29 cellular contexts compared by ENCODE assay signal in genomic region chr1:22260860-22261432, GRCh38.
"Had no signal": no experiment of that assay in that cellular context is flagged by ENCODE, and none has a peak within 500 bp of the region (broad histone marks: within the 10 kb centered on the region; RNA-seq: fewer than 3 reads in every experiment).

No MANE protein-coding gene starts in this region.

- H3K27ac Mint-ChIP-seq: activated naive CD4-positive, alpha-beta T cell treated with anti-CD3 and anti-CD28 coated beads for 36 hours; activated naive CD8-positive, alpha-beta T cell treated with anti-CD3 and anti-CD28 coated beads for 36 hours; activated T-cell treated with anti-CD3 and anti-CD28 coated beads, Interleukin-2, amount 50 U/mL, for 72 hours; stimulated activated memory B cell treated with anti-CD40 and anti-IgM and Interleukin-4, amounts not matched to agents 10 μg/mL and 1 μg/mL and 100 μg/mL, for 72 hours; T-cell had no signal

- H3K4me3 Mint-ChIP-seq: activated naive CD4-positive, alpha-beta T cell treated with anti-CD3 and anti-CD28 coated beads for 36 hours; activated naive CD8-positive, alpha-beta T cell treated with anti-CD3 and anti-CD28 coated beads for 36 hours; activated T-cell treated with anti-CD3 and anti-CD28 coated beads, Interleukin-2, amount 50 U/mL, for 72 hours; nephron; stimulated activated memory B cell treated with anti-CD40 and anti-IgM and Interleukin-4, amounts not matched to agents 10 μg/mL and 1 μg/mL and 100 μg/mL, for 72 hours; T-cell had no signal

- ATAC-seq: activated T-cell treated with anti-CD3 and anti-CD28 coated beads, Interleukin-2, amount 50 U/mL, for 72 hours; stimulated activated memory B cell treated with anti-CD40 and anti-IgM and Interleukin-4, amounts not matched to agents 10 μg/mL and 1 μg/mL and 100 μg/mL, for 72 hours; T-cell; upper lobe of right lung had no signal

- H3K9me3 Mint-ChIP-seq: activated naive CD4-positive, alpha-beta T cell treated with anti-CD3 and anti-CD28 coated beads for 36 hours; activated naive CD8-positive, alpha-beta T cell treated with anti-CD3 and anti-CD28 coated beads for 36 hours; activated T-cell treated with anti-CD3 and anti-CD28 coated beads, Interleukin-2, amount 50 U/mL, for 72 hours; nephron; T-cell had no signal

- H3K9me3 ChIP-seq: adrenal gland, ascending aorta, esophagus muscularis mucosa, left ventricle myocardium inferior, mucosa of descending colon, ovary, prostate gland, sigmoid colon, stomach, thyroid gland, upper lobe of right lung had no signal

- FAIRE-seq: islet of Langerhans, small intestine had no signal

- H3K4me3 ChIP-seq: adrenal gland, ascending aorta, esophagus muscularis mucosa, left ventricle myocardium inferior, lung, mucosa of descending colon, ovary, prostate gland, sigmoid colon, stomach, thyroid gland, upper lobe of right lung had no signal

- H3K4me1 Mint-ChIP-seq: activated naive CD8-positive, alpha-beta T cell treated with anti-CD3 and anti-CD28 coated beads for 36 hours; T-cell had no signal

- H3K27ac ChIP-seq: adrenal gland, ascending aorta, esophagus muscularis mucosa, left ventricle myocardium inferior, ovary, sigmoid colon, thyroid gland, upper lobe of right lung had no signal

- DNase-seq: activated CD4-positive, alpha-beta T cell treated with anti-CD3 and anti-CD28 coated beads for 4 hours; activated CD4-positive, alpha-beta T cell treated with anti-CD3 and anti-CD28 coated beads, Interleukin-2, amount 50 U/mL, for 4 hours; activated effector memory CD4-positive, alpha-beta T cell treated with anti-CD3 and anti-CD28 coated beads, Interleukin-2, amount 50 U/mL, for 16 hours; activated naive CD4-positive, alpha-beta T cell treated with anti-CD3 and anti-CD28 coated beads for 36 hours; activated naive CD8-positive, alpha-beta T cell treated with anti-CD3 and anti-CD28 coated beads for 36 hours; activated T-cell treated with anti-CD3 and anti-CD28 coated beads for 4 hours; activated T-cell treated with anti-CD3 and anti-CD28 coated beads, Interleukin-2, amount 50 U/mL, for 72 hours; adrenal gland; cortex of kidney; foreskin melanocyte; left ventricle myocardium inferior; mucosa of descending colon; ovary; sigmoid colon; stimulated activated CD4-positive, alpha-beta T cell treated with anti-CD3 and anti-CD28 coated beads, Interleukin-4, amount 100 ng/mL, for 4 hours; stimulated activated CD8-positive, alpha-beta memory T cell treated with anti-CD3 and anti-CD28 coated beads, Interleukin-4, amount 100 ng/mL, for 48 hours; stomach; T-cell; thyroid gland; upper lobe of right lung had no signal

- H3K27me3 ChIP-seq: adrenal gland, ascending aorta, ovary, thyroid gland, upper lobe of right lung had no signal

- H3K36me3 Mint-ChIP-seq: activated naive CD8-positive, alpha-beta T cell treated with anti-CD3 and anti-CD28 coated beads for 36 hours; brain; stimulated activated memory B cell treated with anti-CD40 and anti-IgM and Interleukin-4, amounts not matched to agents 10 μg/mL and 1 μg/mL and 100 μg/mL, for 72 hours; T-cell had no signal

- H3K36me3 ChIP-seq: adrenal gland, ascending aorta, esophagus muscularis mucosa, left ventricle myocardium inferior, ovary, prostate gland, sigmoid colon, stomach, thyroid gland, upper lobe of right lung had no signal

- H3K4me1 ChIP-seq: adrenal gland, ascending aorta, esophagus muscularis mucosa, left ventricle myocardium inferior, sigmoid colon had no signal
